22 cellular contexts compared by ENCODE assay signal in the genomic region with DNA sequence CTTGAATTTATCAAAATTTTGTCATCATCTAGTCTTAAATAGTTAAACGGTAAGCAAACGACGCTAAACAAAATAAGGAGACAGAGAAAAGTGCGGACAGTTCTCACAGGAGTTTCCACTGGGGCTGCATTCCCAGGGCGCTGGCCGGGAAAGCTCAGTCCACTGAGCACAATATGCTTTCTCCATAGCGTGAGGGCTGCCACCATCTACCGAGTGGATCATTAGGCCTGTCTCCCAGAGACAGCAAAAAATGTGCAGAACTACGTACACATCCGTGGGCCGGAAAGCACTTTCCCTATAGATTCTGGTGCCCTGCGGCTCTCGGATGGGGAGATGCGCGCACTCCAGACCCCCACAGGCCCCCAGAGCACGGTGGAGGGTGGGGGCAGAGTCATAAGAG.
A peak's percentile ranks its signal among the peaks of the same experiment; 100 is the strongest.
DNase-seq lines count a peak whose midpoint lies in the region; ATAC-seq and TF ChIP-seq lines count a peak whose summit lies in the region.
"Had no signal": no experiment of that assay in that cellular context is flagged by ENCODE, and none has a peak within 500 bp of the region (broad histone marks: within the 10 kb centered on the region; RNA-seq: fewer than 3 reads in every experiment).

No MANE protein-coding gene starts in this region.

- peak overlapping the region; percentile 96; the same call in 1 of the 2 replicates for H3K27ac Mint-ChIP-seq in HFFc6
- H3K27ac Mint-ChIP-seq: B cell; stimulated activated naive B cell treated with anti-CD40 and anti-IgM and Interleukin-4, amounts not matched to agents 10 μg/mL and 1 μg/mL and 100 μg/mL, for 72 hours; type B pancreatic cell had no signal

- no peak for ATAC-seq in activated CD4-positive, CD25-positive, alpha-beta regulatory T cell treated with anti-CD3 and anti-CD28 coated beads, Interleukin-2, amount 50 U/mL, for 24 hours
- ATAC-seq: stimulated activated naive B cell treated with anti-CD40 and anti-IgM and Interleukin-4, amounts not matched to agents 10 μg/mL and 1 μg/mL and 100 μg/mL, for 72 hours had no signal

- 84 to 88% (median 86%) methylated on average over 16 of the region's 16 CpGs for whole genome bisulfite sequencing in stomach, 5 donors

- no peak for DNase-seq in HFFc6
- no peak for DNase-seq in brain microvascular endothelial cell
- DNase-seq in hepatic stellate cell (ENCODE audit: low spot score): peak; percentile 65
- DNase-seq in stomach: peak; percentile 14
- no peak for DNase-seq in CD1c-positive myeloid dendritic cell (ENCODE audit: extremely low spot score)
- no peak for DNase-seq in activated CD4-positive, alpha-beta T cell treated with anti-CD3 and anti-CD28 coated beads, Interleukin-2, amount 50 U/mL, for 4 hours
- DNase-seq: activated naive CD4-positive, alpha-beta T cell; activated T-cell treated with anti-CD3 and anti-CD28 coated beads, Interleukin-2, amount 50 U/mL, for 1 hour; Caco-2; Karpas-422; naive B cell; NCI-H187 treated with DMSO at 0.1 percent for 48 hours; NCI-H82; SHP77 treated with DMSO at 0.1 percent for 48 hours; stimulated activated CD4-positive, alpha-beta T cell treated with anti-CD3 and anti-CD28 coated beads, Interleukin-2, amount 100 ng/mL, for 24 hours; stimulated activated naive B cell treated with anti-CD40 and anti-IgM and Interleukin-4, amounts not matched to agents 10 μg/mL and 1 μg/mL and 100 μg/mL, for 72 hours had no signal

- H3K4me1 Mint-ChIP-seq in HFFc6 (ENCODE audit: low read depth): peaks cover 81% of the 10 kb centered on the region
- H3K4me1 Mint-ChIP-seq: B cell; naive B cell; stimulated activated naive B cell treated with anti-CD40 and anti-IgM and Interleukin-4, amounts not matched to agents 10 μg/mL and 1 μg/mL and 100 μg/mL, for 72 hours had no signal

- H3K4me1 ChIP-seq in stomach: no peaks in the 10 kb centered on the region
- H3K4me1 ChIP-seq: Caco-2, HAP-1 had no signal

- no peak for TF ChIP-seq CTCF in HFFc6 (IDR thresholded peaks at IDR 0.05)
- no peak for TF ChIP-seq CTCF in brain microvascular endothelial cell (IDR thresholded peaks at IDR 0.05; ENCODE audit: low read depth, low read length, missing control alignments)
- no peak for TF ChIP-seq CTCF in stomach (IDR thresholded peaks at IDR 0.05)

- no peak for TF ChIP-seq POLR2A in stomach (IDR thresholded peaks at IDR 0.05)

- H3K36me3 ChIP-seq in brain microvascular endothelial cell (replicated peaks) (peaks cover 5% of the 10 kb centered on the region), stomach (no peaks in the 10 kb centered on the region)
- H3K36me3 ChIP-seq: HAP-1 had no signal

- H3K27me3 Mint-ChIP-seq in HFFc6 (ENCODE audit: insufficient read depth): no peaks in the 10 kb centered on the region; the same call in 1 of the 2 replicates
- H3K27me3 Mint-ChIP-seq: B cell; naive B cell; stimulated activated naive B cell treated with anti-CD40 and anti-IgM and Interleukin-4, amounts not matched to agents 10 μg/mL and 1 μg/mL and 100 μg/mL, for 72 hours; type B pancreatic cell had no signal

- H3K27ac ChIP-seq in brain microvascular endothelial cell: peak overlapping the region; percentile 99
- H3K27ac ChIP-seq in stomach: no peak overlapping the region
- H3K27ac ChIP-seq: hepatocyte had no signal

- H3K4me3 Mint-ChIP-seq in HFFc6: no peak overlapping the region
- H3K4me3 Mint-ChIP-seq: B cell; naive B cell; stimulated activated naive B cell treated with anti-CD40 and anti-IgM and Interleukin-4, amounts not matched to agents 10 μg/mL and 1 μg/mL and 100 μg/mL, for 72 hours; type B pancreatic cell had no signal

- no peaks in the 10 kb centered on the region for H3K9me3 ChIP-seq in stomach
- H3K9me3 ChIP-seq: Caco-2, HAP-1 had no signal

- H3K36me3 Mint-ChIP-seq in HFFc6 (ENCODE audit: low read depth): peaks cover 42% of the 10 kb centered on the region
- H3K36me3 Mint-ChIP-seq: naive B cell; stimulated activated naive B cell treated with anti-CD40 and anti-IgM and Interleukin-4, amounts not matched to agents 10 μg/mL and 1 μg/mL and 100 μg/mL, for 72 hours; type B pancreatic cell had no signal

- no peak for TF ChIP-seq EP300 in stomach (IDR thresholded peaks at IDR 0.05)

- H3K27me3 ChIP-seq in brain microvascular endothelial cell (replicated peaks): no peaks in the 10 kb centered on the region
- no peaks in the 10 kb centered on the region for H3K27me3 ChIP-seq in stomach
- H3K27me3 ChIP-seq: hepatocyte had no signal

- intact Hi-C loops in stomach (cut with DNase I; ENCODE audit: low total_unique reads): no loop called here

- in situ Hi-C loops in brain microvascular endothelial cell (cut with HindIII; ENCODE audit: low pct_ligation_motif_present, low sequenced_read_pairs): no loop called here

- H3K4me3 ChIP-seq in brain microvascular endothelial cell (ENCODE audit: low read depth, low read length) (no peak overlapping the region), stomach (no peak overlapping the region)
- H3K4me3 ChIP-seq: HAP-1, hepatocyte, lung had no signal

- no peaks in the 10 kb centered on the region; the same call in 1 of the 2 replicates for H3K9me3 Mint-ChIP-seq in HFFc6
- H3K9me3 Mint-ChIP-seq: naive B cell, type B pancreatic cell had no signal

Comparison
In these comparisons a context has a peak if more than half of its experiments do, and no peak if none do; other contexts are left out.
1. DNase-seq: peak in hepatic stellate cell (single experiment) and stomach (single experiment); none in HFFc6 (single experiment), brain microvascular endothelial cell (single experiment), CD1c-positive myeloid dendritic cell (single experiment) and activated CD4-positive, alpha-beta T cell treated with anti-CD3 and anti-CD28 coated beads, Interleukin-2, amount 50 U/mL, for 4 hours (0 of 2).